In genomic region chr5:177891547-177892356, GRCh38 we compare ENCODE assay signal across 8 cellular contexts.
DNase-seq lines count a peak whose midpoint lies in the region; ATAC-seq and TF ChIP-seq lines count a peak whose summit lies in the region.
"Not testable (repeated sequence)": the region's sequence is repeated elsewhere in the genome, so short reads cannot be mapped to it uniquely, and the experiment has no call there.

No MANE protein-coding gene starts in this region.

- not testable (repeated sequence) for H3K4me3 ChIP-seq in thyroid gland (replicated peaks in 1 of 3)

- not testable (repeated sequence) for H3K36me3 Mint-ChIP-seq in neural crest cell (ENCODE audit: low read depth)

- not testable (repeated sequence) for H3K4me1 ChIP-seq in foreskin keratinocyte, thyroid gland

- H3K27ac Mint-ChIP-seq in neural crest cell (ENCODE audit: unreplicated experiment), result not testable (repeated sequence)

- H3K27me3 Mint-ChIP-seq in neural crest cell (ENCODE audit: low read depth), result not testable (repeated sequence)

- not testable (repeated sequence) for H3K9me3 Mint-ChIP-seq in neural crest cell

- ATAC-seq in GM18511 (IDR thresholded peaks at IDR 0.05; ENCODE audit: unreplicated experiment), result peak; percentile 94
- ATAC-seq in GM21717 (IDR thresholded peaks at IDR 0.05; ENCODE audit: unreplicated experiment), result peak; percentile 83
- peak; percentile 76 for ATAC-seq in HG03159 (IDR thresholded peaks at IDR 0.05; ENCODE audit: unreplicated experiment)
- peak; percentile 91 for ATAC-seq in foreskin keratinocyte

- intact Hi-C loops in thyroid gland (cut with DNase I), result not testable (repeated sequence)

- not testable (repeated sequence) for H3K27me3 ChIP-seq in foreskin keratinocyte, thyroid gland

- not testable (repeated sequence) for TF ChIP-seq CTCF in foreskin keratinocyte (conservative IDR thresholded peaks at IDR 0.05)
- TF ChIP-seq CTCF in neural crest cell (conservative IDR thresholded peaks at IDR 0.05) (peak; percentile 54), thyroid gland (IDR thresholded peaks at IDR 0.05) (peak in 1 of 6 experiments; percentile 34)

- H3K9me3 ChIP-seq in thyroid gland, result not testable (repeated sequence)

- not testable (repeated sequence) for TF ChIP-seq POLR2A in thyroid gland (IDR thresholded peaks at IDR 0.05)

- not testable (repeated sequence) for H3K4me1 Mint-ChIP-seq in neural crest cell

- not testable (repeated sequence) for H3K4me3 Mint-ChIP-seq in neural crest cell

- not testable (repeated sequence) for H3K36me3 ChIP-seq in thyroid gland

- DNase-seq in activated CD4-positive, alpha-beta T cell treated with anti-CD3 and anti-CD28 coated beads for 1 hour, result peak; percentile 10
- peak; percentile 24 for DNase-seq in activated naive CD4-positive, alpha-beta T cell treated with anti-CD3 and anti-CD28 coated beads, Interleukin-2, amount 50 U/mL, for 16 hours
- not testable (repeated sequence) for DNase-seq in foreskin keratinocyte
- DNase-seq in neural crest cell (ENCODE audit: low read depth, low spot score) (peak; percentile 16), thyroid gland (peak; percentile 33 to 38)

- H3K27ac ChIP-seq in foreskin keratinocyte, thyroid gland: not testable (repeated sequence)

- 24 to 40% methylated on average over 1 to 6 of the region's 11 CpGs for WGBS in thyroid gland, 2 donors
